ENCODE assay signal across 10 cellular contexts in genomic region chr1:229340496-229340895, GRCh38. TPM values are rescaled to one million over a fixed set of nuclear protein-coding genes. Genes with fewer than 3 reads are reported as not detected.
DNase-seq lines count a peak whose midpoint lies in the region; ATAC-seq and TF ChIP-seq lines count a peak whose summit lies in the region.
"Had no signal": no experiment of that assay in that cellular context is flagged by ENCODE, and none has a peak within 500 bp of the region (broad histone marks: within the 10 kb centered on the region; RNA-seq: fewer than 3 reads in every experiment).

No MANE protein-coding gene starts in this region.

- H3K4me3 Mint-ChIP-seq in activated naive CD4-positive, alpha-beta T cell treated with anti-CD3 and anti-CD28 coated beads, Interleukin-2, amount 50 U/mL, for 24 hours, result peak overlapping the region; percentile 69
- peak overlapping the region; percentile 80 for H3K4me3 Mint-ChIP-seq in endodermal cell

- no peak for DNase-seq in activated naive CD4-positive, alpha-beta T cell treated with anti-CD3 and anti-CD28 coated beads, Interleukin-2, amount 50 U/mL, for 16 hours
- DNase-seq in OCI-M1 (lab: John Stamatoyannopoulos, UW) (peak; percentile 40), endodermal cell (no peak), SW 1271 (lab: John Stamatoyannopoulos, UW) (no peak)
- DNase-seq in stimulated activated CD4-positive, alpha-beta T cell treated with anti-CD3 and anti-CD28 coated beads, Interleukin-15, amount 100 ng/mL, for 24 hours, result no peak
- DNase-seq: stimulated activated naive CD4-positive, alpha-beta T cell had no signal

- no peaks in the 10 kb centered on the region for H3K27me3 Mint-ChIP-seq in activated naive CD4-positive, alpha-beta T cell treated with anti-CD3 and anti-CD28 coated beads, Interleukin-2, amount 50 U/mL, for 24 hours
- H3K27me3 Mint-ChIP-seq in endodermal cell (ENCODE audit: insufficient read depth), result peaks cover 25% of the 10 kb centered on the region

- ATAC-seq in HG02840 (IDR thresholded peaks at IDR 0.05; ENCODE audit: low FRiP score, unreplicated experiment), result no peak

- H3K27me3 ChIP-seq in endodermal cell (ENCODE audit: control insufficient read depth, insufficient read depth, low read length, poor library complexity, severe bottlenecking), result peaks cover 24% of the 10 kb centered on the region

- H3K4me1 Mint-ChIP-seq in activated naive CD4-positive, alpha-beta T cell treated with anti-CD3 and anti-CD28 coated beads, Interleukin-2, amount 50 U/mL, for 24 hours, result peaks cover 47% of the 10 kb centered on the region
- peaks cover 20% of the 10 kb centered on the region for H3K4me1 Mint-ChIP-seq in endodermal cell

- no peak overlapping the region for H3K9ac ChIP-seq in endodermal cell (ENCODE audit: extremely low read depth, low read length, poor library complexity, severe bottlenecking)

- H3K4me3 ChIP-seq in endodermal cell (ENCODE audit: low read length), result peak overlapping the region; percentile 92

- H3K9me3 ChIP-seq in endodermal cell (ENCODE audit: control insufficient read depth, low read length), result no peaks in the 10 kb centered on the region

- H3K9me3 Mint-ChIP-seq in activated naive CD4-positive, alpha-beta T cell treated with anti-CD3 and anti-CD28 coated beads, Interleukin-2, amount 50 U/mL, for 24 hours, result no peaks in the 10 kb centered on the region
- peaks cover 4% of the 10 kb centered on the region for H3K9me3 Mint-ChIP-seq in endodermal cell

- H3K36me3 Mint-ChIP-seq in activated naive CD4-positive, alpha-beta T cell treated with anti-CD3 and anti-CD28 coated beads, Interleukin-2, amount 50 U/mL, for 24 hours, result peaks cover 1% of the 10 kb centered on the region
- peaks cover under 1% of the 10 kb centered on the region for H3K36me3 Mint-ChIP-seq in endodermal cell (ENCODE audit: low read depth)

- H3K36me3 ChIP-seq in endodermal cell (ENCODE audit: control insufficient read depth, insufficient read depth, low read length), result peaks cover 5% of the 10 kb centered on the region

- H3K27ac Mint-ChIP-seq in activated naive CD4-positive, alpha-beta T cell treated with anti-CD3 and anti-CD28 coated beads, Interleukin-2, amount 50 U/mL, for 24 hours, result no peak overlapping the region
- no peak overlapping the region for H3K27ac Mint-ChIP-seq in endodermal cell

- TF ChIP-seq CTCF in endodermal cell (conservative IDR thresholded peaks at IDR 0.05), result no peak

- WGBS in endodermal cell (ENCODE audit: insufficient coverage in 1 of 2, insufficient read length in 1 of 2), 2 experiments, result 90 to 92% methylated on average over 6 of the region's 6 CpGs

- H3K27ac ChIP-seq in endodermal cell (ENCODE audit: low read depth, low read length), result no peak overlapping the region
- peak overlapping the region; percentile 64 for H3K27ac ChIP-seq in temporal lobe (ENCODE audit: low read depth, low read length)
- H3K27ac ChIP-seq: epithelial cell of prostate had no signal

- no peaks in the 10 kb centered on the region for H3K4me1 ChIP-seq in endodermal cell (ENCODE audit: control insufficient read depth, insufficient read depth, low read length)

RNA-seq across cellular contexts. Expression of gene CCSAP, which starts 2.4 kb away (rescaled TPM):
- total RNA-seq in endodermal cell (10 to 100 TPM in 1 of 2 donors, 1 to 10 TPM in 1; 9.3 to 10.9 TPM), temporal lobe (136 TPM)
- 11.1 TPM for polyA plus RNA-seq in endodermal cell (2013, experiment 1 of 2)
- 11.2 TPM for polyA plus RNA-seq in endodermal cell (2013, experiment 2 of 2)

Comparison
In these comparisons a context has a peak if more than half of its experiments do, and no peak if none do; other contexts are left out.
1. RNA of gene CCSAP, which starts 2.4 kb away (total RNA-seq): 136 TPM in temporal lobe (single experiment); 9.3 to 10.9 TPM in endodermal cell; every median in the first group is over 10 times any median in the second.